ENCODE assay signal across 9 cellular contexts in genomic region chr2:119224391-119224972, GRCh38. TPM values are rescaled to one million over a fixed set of nuclear protein-coding genes. Genes with fewer than 3 reads are reported as not detected.
DNase-seq lines count a peak whose midpoint lies in the region; ATAC-seq, FAIRE-seq and TF ChIP-seq lines count a peak whose summit lies in the region.
"Had no signal": no experiment of that assay in that cellular context is flagged by ENCODE, and none has a peak within 500 bp of the region (broad histone marks: within the 10 kb centered on the region; RNA-seq: fewer than 3 reads in every experiment).

No MANE protein-coding gene starts in this region.

- peak overlapping the region; percentile 69 for H3K4me3 Mint-ChIP-seq in Calu3 (ENCODE audit: low read depth, unreplicated experiment)
- H3K4me3 Mint-ChIP-seq in activated CD8-positive, alpha-beta memory T cell treated with anti-CD3 and anti-CD28 coated beads, Interleukin-2, amount 10 ng/mL, durations not matched to agents 7 days and 5 days: no peak overlapping the region

- H3K4me1 ChIP-seq in PC-9 (replicated peaks; ENCODE audit: insufficient read depth) (peaks cover 25% of the 10 kb centered on the region), pancreas (peaks cover 0 to 12% (median under 1%) of the 10 kb centered on the region in 3 donors)

- H3K79me2 ChIP-seq in PC-9 (ENCODE audit: low read depth): peaks cover 37% of the 10 kb centered on the region

- WGBS in pancreas, 2 donors: 8 to 13% methylated on average over 11 of the region's 11 CpGs

- peak in 3 of 4 donors; percentile 1 to 60 (median 50) for ATAC-seq in pancreas
- ATAC-seq in activated CD8-positive, alpha-beta memory T cell treated with anti-CD3 and anti-CD28 coated beads, Interleukin-2, amount 10 ng/mL, durations not matched to agents 7 days and 5 days: no peak
- no peak for ATAC-seq in HG03439 (IDR thresholded peaks at IDR 0.05; ENCODE audit: unreplicated experiment)

- peaks cover 9% of the 10 kb centered on the region for H3K36me3 Mint-ChIP-seq in Calu3 (ENCODE audit: insufficient read depth, unreplicated experiment)
- H3K36me3 Mint-ChIP-seq in activated CD8-positive, alpha-beta memory T cell treated with anti-CD3 and anti-CD28 coated beads, Interleukin-2, amount 10 ng/mL, durations not matched to agents 7 days and 5 days: no peaks in the 10 kb centered on the region

- H4K20me1 ChIP-seq in PC-9 (ENCODE audit: insufficient read depth): no peaks in the 10 kb centered on the region

- H3K27ac ChIP-seq in PC-9 (no peak overlapping the region), pancreas (peak overlapping the region in 3 of 4 donors; percentile 48 to 86 (median 61))
- H3K27ac ChIP-seq: SK-N-MC had no signal

- no peak for DNase-seq in Calu3
- no peak for DNase-seq in PC-9
- no peak for DNase-seq in fibroblast of pulmonary artery (ENCODE audit: low read depth)
- peak in 2 of 6 donors; percentile 42 to 77 for DNase-seq in pancreas
- DNase-seq in activated CD8-positive, alpha-beta memory T cell treated with anti-CD3 and anti-CD28 coated beads, Interleukin-2, amount 10 ng/mL, durations not matched to agents 7 days and 5 days: no peak
- DNase-seq in HuH-7 (ENCODE audit: low spot score): no peak
- no peak for DNase-seq in LoVo (ENCODE audit: low spot score)

- no peak overlapping the region for H3K27ac Mint-ChIP-seq in Calu3 (ENCODE audit: unreplicated experiment)
- no peak overlapping the region for H3K27ac Mint-ChIP-seq in activated CD8-positive, alpha-beta memory T cell treated with anti-CD3 and anti-CD28 coated beads, Interleukin-2, amount 10 ng/mL, durations not matched to agents 7 days and 5 days

- no peaks in the 10 kb centered on the region for H3K27me3 ChIP-seq in PC-9 (ENCODE audit: insufficient read depth, low read depth)
- no peaks in the 10 kb centered on the region for H3K27me3 ChIP-seq in pancreas

- H3K4me1 Mint-ChIP-seq in Calu3 (ENCODE audit: low read depth, unreplicated experiment): peaks cover 6% of the 10 kb centered on the region
- no peaks in the 10 kb centered on the region for H3K4me1 Mint-ChIP-seq in activated CD8-positive, alpha-beta memory T cell treated with anti-CD3 and anti-CD28 coated beads, Interleukin-2, amount 10 ng/mL, durations not matched to agents 7 days and 5 days

- POLR2A ChIA-PET in PC-9 (lab: Charles Lee; ENCODE audit: unreplicated experiment): no interaction called here

- H3K36me3 ChIP-seq in PC-9 (ENCODE audit: low read depth) (no peaks in the 10 kb centered on the region), pancreas (no peaks in the 10 kb centered on the region)

- H3F3A ChIP-seq in PC-9 (ENCODE audit: insufficient read depth, low read depth): peaks cover 2% of the 10 kb centered on the region; the same call in 1 of the 2 replicates

- intact Hi-C loops in Calu3 (cut with micrococcal nuclease; ENCODE audit: unreplicated experiment): no loop called here
- intact Hi-C loops in PC-9 (cut with micrococcal nuclease; ENCODE audit: unreplicated experiment): loop anchor here (2.0 kb wide), 2 partner anchors 16 to 40 kb away; no protein-coding TSS in a partner anchor
- intact Hi-C loops in pancreas (cut with DNase I): no loop called here

- TF ChIP-seq CTCF in Calu3 (IDR thresholded peaks at IDR 0.05; ENCODE audit: unreplicated experiment): no peak
- TF ChIP-seq CTCF in PC-9 (conservative IDR thresholded peaks at IDR 0.05): no peak
- no peak for TF ChIP-seq CTCF in fibroblast of pulmonary artery (IDR thresholded peaks at IDR 0.05; ENCODE audit: low read length, missing control alignments)
- TF ChIP-seq CTCF in pancreas (IDR thresholded peaks at IDR 0.05): no peak

- peak overlapping the region; percentile 92 for H2AFZ ChIP-seq in PC-9

- H3K9me2 ChIP-seq in PC-9 (ENCODE audit: insufficient read depth): no peaks in the 10 kb centered on the region

- H3K9me3 ChIP-seq in PC-9 (ENCODE audit: insufficient read depth, low read depth) (no peaks in the 10 kb centered on the region), pancreas (no peaks in the 10 kb centered on the region)

- peak overlapping the region; percentile 90 for H3K4me2 ChIP-seq in PC-9

- CTCF ChIA-PET in Calu3 (lab: Charles Lee): interaction anchor here (0.6 to 1.4 kb wide), 2 partner anchors 16 to 39 kb away, joined by 3 read pairs; no protein-coding TSS in a partner anchor
- CTCF ChIA-PET in PC-9 (lab: Charles Lee): no interaction called here
- CTCF ChIA-PET in activated CD8-positive, alpha-beta memory T cell treated with anti-CD3 and anti-CD28 coated beads, Interleukin-2, amount 10 ng/mL, durations not matched to agents 7 days and 5 days (lab: Charles Lee): no interaction called here

- H3K27me3 Mint-ChIP-seq in Calu3 (ENCODE audit: unreplicated experiment): peaks cover 28% of the 10 kb centered on the region
- peaks cover 39% of the 10 kb centered on the region for H3K27me3 Mint-ChIP-seq in activated CD8-positive, alpha-beta memory T cell treated with anti-CD3 and anti-CD28 coated beads, Interleukin-2, amount 10 ng/mL, durations not matched to agents 7 days and 5 days

- H3K9me3 Mint-ChIP-seq in Calu3 (ENCODE audit: low read depth, unreplicated experiment): no peaks in the 10 kb centered on the region
- no peaks in the 10 kb centered on the region for H3K9me3 Mint-ChIP-seq in activated CD8-positive, alpha-beta memory T cell treated with anti-CD3 and anti-CD28 coated beads, Interleukin-2, amount 10 ng/mL, durations not matched to agents 7 days and 5 days (ENCODE audit: low read depth)

- no peak for FAIRE-seq in pancreas (lab: Jason Lieb, UNC)

- BruUV-seq in Calu3 (replicated peaks; lab: Mats Ljungman, UMichigan) (TSS peak; percentile 36), PC-9 (replicated peaks; lab: Mats Ljungman, UMichigan) (TSS peak; percentile 40)

- peak overlapping the region; percentile 89 for H3K4me3 ChIP-seq in PC-9
- peak overlapping the region; percentile 61 for H3K4me3 ChIP-seq in fibroblast of pulmonary artery (replicated peaks; ENCODE audit: low read depth, low read length)
- peak overlapping the region; percentile 52 to 78 (median 61) for H3K4me3 ChIP-seq in pancreas
- H3K4me3 ChIP-seq: SK-N-MC had no signal

RNA-seq across cellular contexts. Expression of gene STEAP3, which starts 0.8 kb away (rescaled TPM):
- total RNA-seq in Calu3 (2022) (28.3 and 30.5 TPM in 2 replicates), PC-9 (2021) (23.0 and 26.3 TPM in 2 replicates), pancreas (10 to 100 TPM; 15.4 to 28.2 (median 20.9) TPM)
- polyA plus RNA-seq in pancreas: 1 to 10 TPM; 6.6 to 9.8 TPM
- total RNA-seq in activated CD8-positive, alpha-beta memory T cell treated with anti-CD3 and anti-CD28 coated beads, Interleukin-2, amount 10 ng/mL, durations not matched to agents 7 days and 5 days: under 1 TPM; 0.15 to 0.68 TPM

Comparison
In these comparisons a context has a peak if more than half of its experiments do, and no peak if none do; other contexts are left out.
1. ATAC-seq: peak in pancreas (3 of 4); none in activated CD8-positive, alpha-beta memory T cell treated with anti-CD3 and anti-CD28 coated beads, Interleukin-2, amount 10 ng/mL, durations not matched to agents 7 days and 5 days (single experiment) and HG03439 (single experiment).
2. RNA of gene STEAP3, which starts 0.8 kb away (total RNA-seq): 28.3 to 30.5 TPM in Calu3, 23.0 to 26.3 TPM in PC-9 and 15.4 to 28.2 TPM in pancreas; 0.15 to 0.68 TPM in activated CD8-positive, alpha-beta memory T cell treated with anti-CD3 and anti-CD28 coated beads, Interleukin-2, amount 10 ng/mL, durations not matched to agents 7 days and 5 days; every median in the first group is over 4 times any median in the second.
3. Peak in every context shown above with its lines, with median percentiles within 50 percentile points of each other: H3K4me3 ChIP-seq.